Comparison of ENCODE assay signal across 1 cellular context in the genomic region with DNA sequence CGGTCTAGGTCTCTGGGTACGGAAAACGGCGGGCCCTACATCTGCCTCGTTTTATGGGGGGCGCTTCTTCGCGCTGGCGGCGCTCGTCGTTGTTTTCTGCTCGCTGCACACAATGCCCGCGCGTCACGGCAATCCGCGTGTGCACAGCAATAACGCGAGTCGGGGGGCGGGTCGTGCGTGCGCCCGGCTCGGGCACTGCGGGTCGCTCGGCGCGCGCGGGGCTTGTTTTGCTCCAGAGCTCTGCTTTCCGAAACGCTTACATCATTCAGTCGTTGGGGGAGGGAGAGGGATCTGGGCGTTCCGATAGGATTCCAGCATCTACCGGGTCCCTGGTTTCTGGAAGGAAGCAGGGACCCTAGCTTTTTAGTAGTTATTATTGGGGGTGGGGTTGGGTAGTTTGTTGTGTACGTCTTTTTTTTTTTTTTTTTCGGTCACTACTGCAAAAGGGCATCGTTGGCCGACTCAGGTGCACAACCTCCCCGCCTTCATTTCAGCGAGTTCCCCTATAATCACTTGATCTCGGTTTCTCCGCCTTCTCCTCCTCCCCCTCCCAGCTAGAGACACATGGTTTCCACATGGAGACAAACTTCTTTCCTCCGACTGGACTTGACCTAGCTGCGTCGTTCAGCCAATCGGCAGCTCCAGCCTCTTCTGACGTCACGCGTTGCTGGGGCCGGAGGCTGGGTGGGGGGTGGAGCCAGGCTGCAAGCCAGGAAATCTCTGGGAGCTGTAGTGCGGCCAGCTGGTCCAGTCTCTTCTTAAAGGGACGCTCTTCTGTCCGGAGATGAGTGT.
TF ChIP-seq lines count a peak whose summit lies in the region.

No MANE protein-coding gene starts in this region.

TF ChIP-seq in WTC11, 78 proteins besides CTCF, POLR2A, EP300 and RAD21 (continued from another document):
- TF ChIP-seq TEAD4 (CRISPR knock-in tag; IDR thresholded peaks at IDR 0.05): 0 out of 2 replicates have a peak, but pooled peaks have one; percentile 20
- TF ChIP-seq, protein P1, sequence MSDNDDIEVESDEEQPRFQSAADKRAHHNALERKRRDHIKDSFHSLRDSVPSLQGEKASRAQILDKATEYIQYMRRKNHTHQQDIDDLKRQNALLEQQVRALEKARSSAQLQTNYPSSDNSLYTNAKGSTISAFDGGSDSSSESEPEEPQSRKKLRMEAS (CRISPR knock-in tag; IDR thresholded peaks at IDR 0.05): peak; percentile 57; the same call in 1 of the 2 replicates
- TF ChIP-seq ETV6 (CRISPR knock-in tag; IDR thresholded peaks at IDR 0.05): peak; percentile 75; the same call in 1 of the 2 replicates
- TF ChIP-seq, protein P2, sequence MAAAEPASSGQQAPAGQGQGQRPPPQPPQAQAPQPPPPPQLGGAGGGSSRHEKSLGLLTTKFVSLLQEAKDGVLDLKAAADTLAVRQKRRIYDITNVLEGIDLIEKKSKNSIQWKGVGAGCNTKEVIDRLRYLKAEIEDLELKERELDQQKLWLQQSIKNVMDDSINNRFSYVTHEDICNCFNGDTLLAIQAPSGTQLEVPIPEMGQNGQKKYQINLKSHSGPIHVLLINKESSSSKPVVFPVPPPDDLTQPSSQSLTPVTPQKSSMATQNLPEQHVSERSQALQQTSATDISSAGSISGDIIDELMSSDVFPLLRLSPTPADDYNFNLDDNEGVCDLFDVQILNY (CRISPR knock-in tag; IDR thresholded peaks at IDR 0.05): 0 out of 2 replicates have a peak, but pooled peaks have one; percentile 41
- 0 out of 2 replicates have a peak, but pooled peaks have one; percentile 7 for TF ChIP-seq ZNF232 (CRISPR knock-in tag; IDR thresholded peaks at IDR 0.05)
- TF ChIP-seq EMX1 (CRISPR knock-in tag; IDR thresholded peaks at IDR 0.05): no peak
- TF ChIP-seq, protein P3, sequence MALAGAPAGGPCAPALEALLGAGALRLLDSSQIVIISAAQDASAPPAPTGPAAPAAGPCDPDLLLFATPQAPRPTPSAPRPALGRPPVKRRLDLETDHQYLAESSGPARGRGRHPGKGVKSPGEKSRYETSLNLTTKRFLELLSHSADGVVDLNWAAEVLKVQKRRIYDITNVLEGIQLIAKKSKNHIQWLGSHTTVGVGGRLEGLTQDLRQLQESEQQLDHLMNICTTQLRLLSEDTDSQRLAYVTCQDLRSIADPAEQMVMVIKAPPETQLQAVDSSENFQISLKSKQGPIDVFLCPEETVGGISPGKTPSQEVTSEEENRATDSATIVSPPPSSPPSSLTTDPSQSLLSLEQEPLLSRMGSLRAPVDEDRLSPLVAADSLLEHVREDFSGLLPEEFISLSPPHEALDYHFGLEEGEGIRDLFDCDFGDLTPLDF (CRISPR knock-in tag; IDR thresholded peaks at IDR 0.05): no peak
- TF ChIP-seq, protein P4, sequence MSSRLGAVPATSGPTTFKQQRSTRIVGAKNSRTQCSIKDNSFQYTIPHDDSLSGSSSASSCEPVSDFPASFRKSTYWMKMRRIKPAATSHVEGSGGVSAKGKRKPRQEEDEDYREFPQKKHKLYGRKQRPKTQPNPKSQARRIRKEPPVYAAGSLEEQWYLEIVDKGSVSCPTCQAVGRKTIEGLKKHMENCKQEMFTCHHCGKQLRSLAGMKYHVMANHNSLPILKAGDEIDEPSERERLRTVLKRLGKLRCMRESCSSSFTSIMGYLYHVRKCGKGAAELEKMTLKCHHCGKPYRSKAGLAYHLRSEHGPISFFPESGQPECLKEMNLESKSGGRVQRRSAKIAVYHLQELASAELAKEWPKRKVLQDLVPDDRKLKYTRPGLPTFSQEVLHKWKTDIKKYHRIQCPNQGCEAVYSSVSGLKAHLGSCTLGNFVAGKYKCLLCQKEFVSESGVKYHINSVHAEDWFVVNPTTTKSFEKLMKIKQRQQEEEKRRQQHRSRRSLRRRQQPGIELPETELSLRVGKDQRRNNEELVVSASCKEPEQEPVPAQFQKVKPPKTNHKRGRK (CRISPR knock-in tag; IDR thresholded peaks at IDR 0.05; ENCODE audit: borderline replicate concordance): no peak
- TF ChIP-seq FOXK1 (CRISPR knock-in tag; IDR thresholded peaks at IDR 0.05): peak; percentile 81
- no peak for TF ChIP-seq ZNF138 (CRISPR knock-in tag; conservative IDR thresholded peaks at IDR 0.05)
- TF ChIP-seq ATF1 (CRISPR knock-in tag; IDR thresholded peaks at IDR 0.05): no peak
- TF ChIP-seq JUN (CRISPR knock-in tag; IDR thresholded peaks at IDR 0.05): 0 out of 2 replicates have a peak, but pooled peaks have one; percentile 25
- TF ChIP-seq, protein P5, sequence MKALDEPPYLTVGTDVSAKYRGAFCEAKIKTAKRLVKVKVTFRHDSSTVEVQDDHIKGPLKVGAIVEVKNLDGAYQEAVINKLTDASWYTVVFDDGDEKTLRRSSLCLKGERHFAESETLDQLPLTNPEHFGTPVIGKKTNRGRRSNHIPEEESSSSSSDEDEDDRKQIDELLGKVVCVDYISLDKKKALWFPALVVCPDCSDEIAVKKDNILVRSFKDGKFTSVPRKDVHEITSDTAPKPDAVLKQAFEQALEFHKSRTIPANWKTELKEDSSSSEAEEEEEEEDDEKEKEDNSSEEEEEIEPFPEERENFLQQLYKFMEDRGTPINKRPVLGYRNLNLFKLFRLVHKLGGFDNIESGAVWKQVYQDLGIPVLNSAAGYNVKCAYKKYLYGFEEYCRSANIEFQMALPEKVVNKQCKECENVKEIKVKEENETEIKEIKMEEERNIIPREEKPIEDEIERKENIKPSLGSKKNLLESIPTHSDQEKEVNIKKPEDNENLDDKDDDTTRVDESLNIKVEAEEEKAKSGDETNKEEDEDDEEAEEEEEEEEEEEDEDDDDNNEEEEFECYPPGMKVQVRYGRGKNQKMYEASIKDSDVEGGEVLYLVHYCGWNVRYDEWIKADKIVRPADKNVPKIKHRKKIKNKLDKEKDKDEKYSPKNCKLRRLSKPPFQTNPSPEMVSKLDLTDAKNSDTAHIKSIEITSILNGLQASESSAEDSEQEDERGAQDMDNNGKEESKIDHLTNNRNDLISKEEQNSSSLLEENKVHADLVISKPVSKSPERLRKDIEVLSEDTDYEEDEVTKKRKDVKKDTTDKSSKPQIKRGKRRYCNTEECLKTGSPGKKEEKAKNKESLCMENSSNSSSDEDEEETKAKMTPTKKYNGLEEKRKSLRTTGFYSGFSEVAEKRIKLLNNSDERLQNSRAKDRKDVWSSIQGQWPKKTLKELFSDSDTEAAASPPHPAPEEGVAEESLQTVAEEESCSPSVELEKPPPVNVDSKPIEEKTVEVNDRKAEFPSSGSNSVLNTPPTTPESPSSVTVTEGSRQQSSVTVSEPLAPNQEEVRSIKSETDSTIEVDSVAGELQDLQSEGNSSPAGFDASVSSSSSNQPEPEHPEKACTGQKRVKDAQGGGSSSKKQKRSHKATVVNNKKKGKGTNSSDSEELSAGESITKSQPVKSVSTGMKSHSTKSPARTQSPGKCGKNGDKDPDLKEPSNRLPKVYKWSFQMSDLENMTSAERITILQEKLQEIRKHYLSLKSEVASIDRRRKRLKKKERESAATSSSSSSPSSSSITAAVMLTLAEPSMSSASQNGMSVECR (CRISPR knock-in tag; IDR thresholded peaks at IDR 0.05; ENCODE audit: borderline replicate concordance): 0 out of 2 replicates have a peak, but pooled peaks have one; percentile 27
